ENCODE assay signal across 13 cellular contexts in the genomic region with DNA sequence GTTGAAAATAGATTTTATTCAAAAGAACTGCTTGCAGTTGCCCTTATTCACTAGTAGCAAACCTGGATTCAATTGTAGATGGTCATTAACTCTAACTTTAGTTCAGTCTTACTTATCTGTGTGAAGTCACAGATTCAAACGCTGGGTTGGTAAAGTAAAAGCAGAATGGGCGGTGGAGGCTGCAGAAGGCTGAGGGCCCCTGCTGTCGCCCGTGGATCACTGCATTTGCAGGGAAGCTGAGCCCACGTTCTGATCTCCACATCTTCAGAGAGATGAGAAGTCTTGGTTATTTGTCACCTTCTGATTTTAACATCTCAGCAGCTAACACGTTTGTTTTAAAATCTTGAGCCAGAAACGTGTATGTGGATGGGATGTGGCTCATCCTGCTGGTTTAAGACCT.
A peak's percentile ranks its signal among the peaks of the same experiment; 100 is the strongest.
DNase-seq lines count a peak whose midpoint lies in the region; ATAC-seq and TF ChIP-seq lines count a peak whose summit lies in the region.
"Had no signal": no experiment of that assay in that cellular context is flagged by ENCODE, and none has a peak within 500 bp of the region (broad histone marks: within the 10 kb centered on the region; RNA-seq: fewer than 3 reads in every experiment).

No MANE protein-coding gene starts in this region.

- no peaks in the 10 kb centered on the region for H3K9me3 Mint-ChIP-seq in CD4-positive, alpha-beta T cell

- peaks cover 82% of the 10 kb centered on the region for H3K36me3 Mint-ChIP-seq in CD4-positive, alpha-beta T cell (ENCODE audit: low read depth)

- H3K27ac ChIP-seq in CD4-positive, alpha-beta T cell (ENCODE audit: low read depth, low read length): no peak overlapping the region
- H3K27ac ChIP-seq in brain microvascular endothelial cell (no peak overlapping the region), prostate gland (no peak overlapping the region)
- H3K27ac ChIP-seq: testis had no signal

- no peak for TF ChIP-seq POLR2A in prostate gland (IDR thresholded peaks at IDR 0.05)

- H3K27me3 ChIP-seq in CD4-positive, alpha-beta T cell (ENCODE audit: control insufficient read depth, insufficient read depth, low read length): no peaks in the 10 kb centered on the region
- H3K27me3 ChIP-seq in brain microvascular endothelial cell (replicated peaks) (no peaks in the 10 kb centered on the region), prostate gland (replicated peaks; ENCODE audit: insufficient read depth) (no peaks in the 10 kb centered on the region)
- H3K27me3 ChIP-seq: testis had no signal

- peak in 4 of 10 experiments; percentile 14 to 41 (median 27) for DNase-seq in CD4-positive, alpha-beta T cell
- DNase-seq in Kasumi-1 (lab: John Stamatoyannopoulos, UW) (peak; percentile 12 to 29), brain microvascular endothelial cell (no peak), lung microvascular endothelial cell (ENCODE audit: low read depth in 2 of 2) (peak; percentile 32 to 49), prostate gland (ENCODE audit: low spot score) (no peak), NCI-H2171 treated with DMSO at 0.1 percent for 48 hours (lab: John Stamatoyannopoulos, UW) (no peak)
- DNase-seq: NCI-H1694 treated with DMSO at 0.1 percent for 48 hours; occipital lobe; OCI-M1; stimulated activated CD4-positive, alpha-beta T cell treated with anti-CD3 and anti-CD28 coated beads, Interleukin-4, amount 100 ng/mL, for 24 hours; testis had no signal

- H3K4me3 ChIP-seq in brain microvascular endothelial cell (ENCODE audit: low read depth, low read length) (no peak overlapping the region), prostate gland (no peak overlapping the region)
- H3K4me3 ChIP-seq: testis had no signal

- ATAC-seq in CD4-positive, alpha-beta T cell (ENCODE audit: poor library complexity): peak; percentile 67
- ATAC-seq in GM19397 (IDR thresholded peaks at IDR 0.05; ENCODE audit: unreplicated experiment) (no peak), GM18867 (IDR thresholded peaks at IDR 0.05; ENCODE audit: unreplicated experiment) (no peak)

- in situ Hi-C loops in brain microvascular endothelial cell (cut with HindIII; ENCODE audit: low pct_ligation_motif_present, low sequenced_read_pairs): no loop called here

- no peaks in the 10 kb centered on the region for H3K4me1 ChIP-seq in prostate gland (replicated peaks)
- H3K4me1 ChIP-seq: testis had no signal

- no peaks in the 10 kb centered on the region for H3K27me3 Mint-ChIP-seq in CD4-positive, alpha-beta T cell

- peak; percentile 31 for TF ChIP-seq CTCF in CD4-positive, alpha-beta T cell (IDR thresholded peaks at IDR 0.05)
- TF ChIP-seq CTCF in brain microvascular endothelial cell (IDR thresholded peaks at IDR 0.05; ENCODE audit: low read depth, low read length, missing control alignments): peak; percentile 46
- no peak for TF ChIP-seq CTCF in prostate gland (IDR thresholded peaks at IDR 0.05)

- intact Hi-C loops in CD4-positive, alpha-beta T cell (cut with DNase I, micrococcal nuclease): loop anchor here in 1 of 2 experiments (2.0 to 10.0 kb wide), 3 partner anchors 13 to 583 kb away; a partner anchor contains a TSS
- intact Hi-C loops in prostate gland (cut with DNase I): no loop called here

- POLR2A ChIA-PET in CD4-positive, alpha-beta T cell (lab: Charles Lee): interaction anchor here (1.0 to 1.2 kb wide), 3 partner anchors 9 to 86 kb away, joined by 3 to 5 read pairs (median 3); no protein-coding TSS in a partner anchor

- H3K9me3 ChIP-seq in CD4-positive, alpha-beta T cell (ENCODE audit: control insufficient read depth, low read length): no peaks in the 10 kb centered on the region
- H3K9me3 ChIP-seq in prostate gland: no peaks in the 10 kb centered on the region
- H3K9me3 ChIP-seq: testis had no signal

- peaks cover 28% of the 10 kb centered on the region for H3K4me1 Mint-ChIP-seq in CD4-positive, alpha-beta T cell (ENCODE audit: low read depth)

- H3K4me3 Mint-ChIP-seq in CD4-positive, alpha-beta T cell: no peak overlapping the region

- 69% methylated on average over 7 of the region's 7 CpGs for WGBS in prostate gland

- CTCF ChIA-PET in CD4-positive, alpha-beta T cell (lab: Charles Lee): interaction anchor here (0.6 to 2.0 kb wide), 7 partner anchors 13 to 138 kb away, joined by 3 to 8 read pairs (median 3); no protein-coding TSS in a partner anchor

- peak overlapping the region; percentile 72 for H3K27ac Mint-ChIP-seq in CD4-positive, alpha-beta T cell

- H3K36me3 ChIP-seq in brain microvascular endothelial cell (replicated peaks) (peaks cover 18% of the 10 kb centered on the region), prostate gland (peaks cover 0 to 6% of the 10 kb centered on the region in 2 donors)

Comparison
In these comparisons a context has a peak if more than half of its experiments do, and no peak if none do; other contexts are left out.
1. DNase-seq: peak in Kasumi-1 (2 of 2) and lung microvascular endothelial cell (2 of 2); none in brain microvascular endothelial cell (single experiment), prostate gland (single experiment) and NCI-H2171 treated with DMSO at 0.1 percent for 48 hours (single experiment).
2. CTCF ChIP-seq: peak in CD4-positive, alpha-beta T cell (single experiment) and brain microvascular endothelial cell (single experiment); none in prostate gland (0 of 4).